In genomic region chr9:123749580-123750202, GRCh38 we compare ENCODE assay signal across 8 cellular contexts.
A peak's percentile ranks its signal among the peaks of the same experiment; 100 is the strongest.
DNase-seq lines count a peak whose midpoint lies in the region; TF ChIP-seq lines count a peak whose summit lies in the region.

No MANE protein-coding gene starts in this region.

- no peak for TF ChIP-seq CTCF in esophagus muscularis mucosa (IDR thresholded peaks at IDR 0.05)

- H4K20me1 ChIP-seq in BLaER1, result no peaks in the 10 kb centered on the region

- H3K4me1 Mint-ChIP-seq in dendritic cell treated with granulocyte-macrophage colony-stimulating factor and Interleukin-4, amounts not matched to agents 40 ng/mL and 50 ng/mL, for 4 days (ENCODE audit: low read depth), result peaks cover 41% of the 10 kb centered on the region

- WGBS in esophagus muscularis mucosa, result 90% methylated on average over 4 of the region's 4 CpGs

- H3K27me3 ChIP-seq in BLaER1 (no peaks in the 10 kb centered on the region), HUES48 (ENCODE audit: control insufficient read depth, insufficient read depth, low read length) (no peaks in the 10 kb centered on the region), SJCRH30 (no peaks in the 10 kb centered on the region), esophagus muscularis mucosa (no peaks in the 10 kb centered on the region)

- H3K4me3 Mint-ChIP-seq in dendritic cell treated with granulocyte-macrophage colony-stimulating factor and Interleukin-4, amounts not matched to agents 40 ng/mL and 50 ng/mL, for 4 days, result no peak overlapping the region

- peaks cover 14% of the 10 kb centered on the region; the same call in 1 of the 2 replicates for H3K36me3 ChIP-seq in BLaER1
- no peaks in the 10 kb centered on the region for H3K36me3 ChIP-seq in HUES48 (ENCODE audit: control insufficient read depth, insufficient read depth, low read length)
- H3K36me3 ChIP-seq in SJCRH30, result no peaks in the 10 kb centered on the region; the same call in 1 of the 2 replicates
- no peaks in the 10 kb centered on the region for H3K36me3 ChIP-seq in esophagus muscularis mucosa

- intact Hi-C loops in dendritic cell treated with granulocyte-macrophage colony-stimulating factor and Interleukin-4, amounts not matched to agents 40 ng/mL and 50 ng/mL, for 4 days (cut with micrococcal nuclease), result no loop called here
- intact Hi-C loops in esophagus muscularis mucosa (cut with DNase I), result no loop called here

- no peaks in the 10 kb centered on the region for H3K9me3 Mint-ChIP-seq in dendritic cell treated with granulocyte-macrophage colony-stimulating factor and Interleukin-4, amounts not matched to agents 40 ng/mL and 50 ng/mL, for 4 days

- H3K4me2 ChIP-seq in BLaER1, result peak overlapping the region; percentile 26; the same call in 1 of the 2 replicates

- H3K27me3 Mint-ChIP-seq in dendritic cell treated with granulocyte-macrophage colony-stimulating factor and Interleukin-4, amounts not matched to agents 40 ng/mL and 50 ng/mL, for 4 days, result no peaks in the 10 kb centered on the region

- H3K4me3 ChIP-seq in BLaER1 (no peak overlapping the region), HUES48 (ENCODE audit: low read depth, low read length) (no peak overlapping the region), SJCRH30 (no peak overlapping the region), esophagus muscularis mucosa (no peak overlapping the region)

- H3K27ac ChIP-seq in BLaER1 (no peak overlapping the region), HUES48 (ENCODE audit: low read depth, low read length) (peak overlapping the region; percentile 43), SJCRH30 (no peak overlapping the region), esophagus muscularis mucosa (replicated peaks in 1 of 4) (no peak overlapping the region)

- DNase-seq in GM19240 (ENCODE audit: insufficient read length, low spot score) (peak; percentile 35), SJCRH30 (no peak), GDM1 (lab: John Stamatoyannopoulos, UW) (no peak), GM03348 (ENCODE audit: low spot score) (no peak), esophagus muscularis mucosa (ENCODE audit: extremely low spot score) (no peak)

- H3K9me3 ChIP-seq in BLaER1 (no peaks in the 10 kb centered on the region), HUES48 (ENCODE audit: control insufficient read depth, insufficient read depth, low read length) (no peaks in the 10 kb centered on the region), SJCRH30 (replicated peaks) (no peaks in the 10 kb centered on the region), esophagus muscularis mucosa (no peaks in the 10 kb centered on the region)

- H3K36me3 Mint-ChIP-seq in dendritic cell treated with granulocyte-macrophage colony-stimulating factor and Interleukin-4, amounts not matched to agents 40 ng/mL and 50 ng/mL, for 4 days (ENCODE audit: low read depth), result peaks cover 18% of the 10 kb centered on the region

- peak overlapping the region; percentile 7 for H3K27ac Mint-ChIP-seq in dendritic cell treated with granulocyte-macrophage colony-stimulating factor and Interleukin-4, amounts not matched to agents 40 ng/mL and 50 ng/mL, for 4 days

- H3K9ac ChIP-seq in BLaER1 (no peak overlapping the region), HUES48 (ENCODE audit: low read depth, low read length) (no peak overlapping the region)

- no peak for TF ChIP-seq EP300 in esophagus muscularis mucosa (IDR thresholded peaks at IDR 0.05)

- no peak for TF ChIP-seq POLR2A in esophagus muscularis mucosa (IDR thresholded peaks at IDR 0.05; ENCODE audit: low read depth)

- peaks cover 12% of the 10 kb centered on the region for H3K4me1 ChIP-seq in BLaER1
- H3K4me1 ChIP-seq in HUES48 (ENCODE audit: control insufficient read depth, insufficient read depth, low read length), result peaks cover 19% of the 10 kb centered on the region
- 0 out of 2 replicates have a peak, but pooled peaks cover 3% of the 10 kb centered on the region for H3K4me1 ChIP-seq in SJCRH30
- peaks cover 4 to 31% (median 12%) of the 10 kb centered on the region in 4 donors for H3K4me1 ChIP-seq in esophagus muscularis mucosa
